ENCODE assay signal across 10 cellular contexts in genomic region chr10:47481768-47482181, GRCh38. TPM values are rescaled to one million over a fixed set of nuclear protein-coding genes. Genes with fewer than 3 reads are reported as not detected.
"Had no signal": no experiment of that assay in that cellular context is flagged by ENCODE, and none has a peak within 500 bp of the region (broad histone marks: within the 10 kb centered on the region; RNA-seq: fewer than 3 reads in every experiment).

No MANE protein-coding gene starts in this region.

RNA-seq across cellular contexts. Expression of gene ANXA8, which starts 2.1 kb away (rescaled TPM):
- total RNA-seq: activated CD8-positive, alpha-beta memory T cell treated with anti-CD3 and anti-CD28 coated beads for 36 hours; activated T-helper 1 cell treated with anti-CD3 and anti-CD28 coated beads, Interleukin-12 subunit alpha, Interleukin-12 subunit beta, Interleukin-2, Interleukin-4 antibody, amounts not matched to agents 30 ng/mL and 10 ng/mL and 1 ng/mL, durations not matched to agents 14 hours and 24 hours and 36 hours; cerebellum had no signal

RNA-seq across cellular contexts. Expression of gene FAM25G, which starts 9.7 kb away (rescaled TPM):
- total RNA-seq: activated CD8-positive, alpha-beta memory T cell treated with anti-CD3 and anti-CD28 coated beads for 36 hours; activated naive CD8-positive, alpha-beta T cell treated with anti-CD3 and anti-CD28 coated beads, Interleukin-2, amount 10 ng/mL, durations not matched to agents 7 days and 5 days; activated T-helper 1 cell treated with anti-CD3 and anti-CD28 coated beads, Interleukin-12 subunit alpha, Interleukin-12 subunit beta, Interleukin-2, Interleukin-4 antibody, amounts not matched to agents 30 ng/mL and 10 ng/mL and 1 ng/mL, durations not matched to agents 14 hours and 24 hours and 36 hours; breast epithelium; cerebellum; fibroblast of villous mesenchyme; left cardiac atrium; naive thymus-derived CD4-positive, alpha-beta T cell; thyroid gland; vagina had no signal
